Comparison of ENCODE assay signal across 29 cellular contexts in the genomic region with DNA sequence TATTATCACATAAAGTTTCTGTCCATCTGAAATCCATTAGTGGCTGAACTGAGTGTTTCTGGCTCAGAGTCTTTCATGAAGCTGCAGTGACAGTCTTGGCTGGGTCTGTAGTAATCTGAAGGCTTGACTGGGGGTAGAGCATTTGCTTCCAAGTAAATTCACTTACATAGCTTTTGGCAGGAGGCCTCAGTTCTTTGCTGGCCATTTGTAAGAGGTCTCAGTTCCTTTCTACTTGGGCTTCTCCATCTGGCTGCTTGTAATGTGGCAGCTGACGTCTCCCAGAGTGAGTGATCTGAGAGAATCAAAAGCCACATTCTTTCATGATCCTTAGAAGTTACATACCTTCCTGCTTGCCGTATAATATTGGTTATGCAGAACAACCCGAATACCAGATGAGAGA.
"Had no signal": no experiment of that assay in that cellular context is flagged by ENCODE, and none has a peak within 500 bp of the region (broad histone marks: within the 10 kb centered on the region; RNA-seq: fewer than 3 reads in every experiment).

No MANE protein-coding gene starts in this region.

- H3K4me1 ChIP-seq: colonic mucosa, foreskin keratinocyte, pancreas, prostate gland, transverse colon had no signal

- H3K36me3 ChIP-seq: colonic mucosa, left lung, lower lobe of right lung, pancreas, prostate gland, transverse colon had no signal

- H3K27me3 ChIP-seq: colonic mucosa, esophagus squamous epithelium, foreskin keratinocyte, heart right ventricle, left lung, pancreas, sigmoid colon, transverse colon had no signal

- H3K4me2 ChIP-seq: smooth muscle cell had no signal

- H3K4me3 ChIP-seq: colonic mucosa, esophagus squamous epithelium, heart right ventricle, left lung, lower lobe of right lung, pancreas, prostate gland, sigmoid colon, smooth muscle cell, transverse colon had no signal

- FAIRE-seq: endometrium, pancreas, urothelium cell line had no signal

- DNase-seq: activated CD4-positive, alpha-beta T cell treated with anti-CD3 and anti-CD28 coated beads for 4 hours; activated CD4-positive, alpha-beta T cell treated with anti-CD3 and anti-CD28 coated beads, Interleukin-2, amount 50 U/mL, for 4 hours; activated naive CD4-positive, alpha-beta T cell; activated T-cell treated with anti-CD3 and anti-CD28 coated beads for 4 hours; activated T-cell treated with anti-CD3 and anti-CD28 coated beads, Interleukin-2, amount 50 U/mL, for 72 hours; cerebellar nuclear complex; colonic mucosa; effector CD8-positive, alpha-beta T cell; esophagus squamous epithelium; foreskin keratinocyte; heart right ventricle; left lung; lower lobe of right lung; mesenchymal stem cell; naive thymus-derived CD8-positive, alpha-beta T cell; nucleus accumbens; pancreas; retina; sigmoid colon; stimulated activated CD4-positive, alpha-beta T cell treated with anti-CD3 and anti-CD28 coated beads, Interleukin-1b, Interleukin-23, amount 100 ng/mL, for 48 hours; stimulated activated naive B cell treated with anti-CD40 and anti-IgM and Interleukin-4, amounts not matched to agents 10 μg/mL and 1 μg/mL and 100 μg/mL, for 72 hours; transverse colon had no signal

- H3K9me3 ChIP-seq: colonic mucosa, esophagus squamous epithelium, left lung, lower lobe of right lung, pancreas, prostate gland, sigmoid colon, transverse colon had no signal

- ATAC-seq: activated naive CD4-positive, alpha-beta T cell treated with anti-CD3 and anti-CD28 coated beads, Interleukin-2, amount 50 U/mL, for 72 hours; activated T-cell treated with anti-CD3 and anti-CD28 coated beads, Interleukin-2, amount 50 U/mL, for 72 hours; foreskin keratinocyte; heart right ventricle; left lung; lower lobe of right lung; naive thymus-derived CD8-positive, alpha-beta T cell; pancreas; stimulated activated naive B cell treated with anti-CD40 and anti-IgM and Interleukin-4, amounts not matched to agents 10 μg/mL and 1 μg/mL and 100 μg/mL, for 72 hours had no signal

- H3K27ac ChIP-seq: colonic mucosa, epithelial cell of prostate, esophagus squamous epithelium, foreskin keratinocyte, heart right ventricle, left lung, lower lobe of right lung, pancreas, prostate gland, sigmoid colon, transverse colon, VCaP had no signal
